8 cellular contexts compared by ENCODE assay signal in genomic region chr5:38556599-38557308, GRCh38. TPM values are rescaled to one million over a fixed set of nuclear protein-coding genes. Genes with fewer than 3 reads are reported as not detected.
DNase-seq lines count a peak whose midpoint lies in the region; ATAC-seq, FAIRE-seq and TF ChIP-seq lines count a peak whose summit lies in the region.

Gene LIFR, minus strand, starts transcription at chr5:38556646. Its CDS starts 25,999 bp downstream, at chr5:38530647.

- no peaks in the 10 kb centered on the region for H3F3A ChIP-seq in smooth muscle cell (ENCODE audit: low read depth)

- H3K27ac Mint-ChIP-seq in CD8-positive, alpha-beta T cell: no peak within 1 kb of the TSS

- peak within 1 kb of the TSS; percentile 93 for H2AFZ ChIP-seq in smooth muscle cell (ENCODE audit: low read depth)

- H3K4me3 ChIP-seq in CD8-positive, alpha-beta T cell (ENCODE audit: low read depth, low read length): peak within 1 kb of the TSS; percentile 48
- H3K4me3 ChIP-seq in coronary artery: peak within 1 kb of the TSS; percentile 84
- H3K4me3 ChIP-seq in kidney (ENCODE audit: low read length in 2 of 2): peak within 1 kb of the TSS; percentile 87 to 96
- H3K4me3 ChIP-seq in smooth muscle cell: peak within 1 kb of the TSS; percentile 78

- WGBS in smooth muscle cell (ENCODE audit: low lambda C conversion rate): under 1% methylated on average over 66 of the region's 88 CpGs

- H3K27me3 ChIP-seq in CD8-positive, alpha-beta T cell (ENCODE audit: insufficient read depth, low read length): peaks cover 15% of the 10 kb centered on the region
- H3K27me3 ChIP-seq in smooth muscle cell (ENCODE audit: low read depth): no peaks in the 10 kb centered on the region

- H3K79me2 ChIP-seq in smooth muscle cell (ENCODE audit: low read depth): peaks cover 23% of the 10 kb centered on the region

- peak within 1 kb of the TSS; percentile 82 for H3K4me3 Mint-ChIP-seq in CD8-positive, alpha-beta T cell

- H3K9me3 Mint-ChIP-seq in CD8-positive, alpha-beta T cell: no peaks in the 10 kb centered on the region

- no peaks in the 10 kb centered on the region for H3K36me3 ChIP-seq in CD8-positive, alpha-beta T cell (ENCODE audit: insufficient read depth, low read length)
- H3K36me3 ChIP-seq in kidney (ENCODE audit: control insufficient read depth in 1 of 2, insufficient read depth in 2 of 2, low read length in 2 of 2): no peaks in the 10 kb centered on the region
- no peaks in the 10 kb centered on the region for H3K36me3 ChIP-seq in smooth muscle cell (ENCODE audit: low read depth)

- H3K4me1 Mint-ChIP-seq in CD8-positive, alpha-beta T cell (ENCODE audit: low read depth): peaks cover 15% of the 10 kb centered on the region

- H3K4me1 ChIP-seq in CD8-positive, alpha-beta T cell (ENCODE audit: insufficient read depth, low read length): peaks cover 7% of the 10 kb centered on the region
- H3K4me1 ChIP-seq in kidney (ENCODE audit: control insufficient read depth in 1 of 2, insufficient read depth in 1 of 2, low read depth in 1 of 2, low read length in 2 of 2) (peaks cover 5 to 15% of the 10 kb centered on the region in 2 donors), smooth muscle cell (ENCODE audit: low read depth) (peaks cover 11% of the 10 kb centered on the region)

- POLR2A ChIA-PET in CD8-positive, alpha-beta T cell (lab: Charles Lee): no interaction called here

- CTCF ChIA-PET in CD8-positive, alpha-beta T cell (lab: Charles Lee): no interaction called here

- TF ChIP-seq CTCF in CD8-positive, alpha-beta T cell (IDR thresholded peaks at IDR 0.05): no peak
- TF ChIP-seq CTCF in coronary artery (IDR thresholded peaks at IDR 0.05): no peak
- no peak for TF ChIP-seq CTCF in kidney (IDR thresholded peaks at IDR 0.05; ENCODE audit: borderline replicate concordance, extremely low read depth, insufficient read depth)
- TF ChIP-seq CTCF in smooth muscle cell (IDR thresholded peaks at IDR 0.05; ENCODE audit: borderline replicate concordance, insufficient read depth, poor library complexity, severe bottlenecking): no peak

- peaks cover 9% of the 10 kb centered on the region for H4K20me1 ChIP-seq in smooth muscle cell (ENCODE audit: low read depth)

- peak in 4 of 7 experiments; percentile 10 to 23 (median 12) for DNase-seq in CD8-positive, alpha-beta T cell
- DNase-seq in NCI-H1417 treated with DMSO at 0.1 percent for 48 hours (lab: John Stamatoyannopoulos, UW): peak; percentile 57
- DNase-seq in activated CD4-positive, alpha-beta T cell treated with anti-CD3 and anti-CD28 coated beads for 4 hours: peak; percentile 10 to 33
- DNase-seq in coronary artery (ENCODE audit: low spot score): peak; percentile 84
- DNase-seq in kidney: peak; percentile 95
- DNase-seq in smooth muscle cell (lab: John Stamatoyannopoulos, UW; ENCODE audit: unreplicated experiment): peak; percentile 52

- intact Hi-C loops in CD8-positive, alpha-beta T cell (cut with DNase I, micrococcal nuclease): no loop called here
- intact Hi-C loops in kidney (cut with DNase I): no loop called here

- no peak within 1 kb of the TSS for H3K27ac ChIP-seq in CD8-positive, alpha-beta T cell (ENCODE audit: low read depth, low read length)
- H3K27ac ChIP-seq in coronary artery: peak within 1 kb of the TSS; percentile 92 to 96
- peak within 1 kb of the TSS; percentile 96 to 97 for H3K27ac ChIP-seq in kidney (ENCODE audit: low read depth in 2 of 2, low read length in 2 of 2)
- peak within 1 kb of the TSS; percentile 71 for H3K27ac ChIP-seq in smooth muscle cell (ENCODE audit: low read depth)

- no peaks in the 10 kb centered on the region for H3K9me3 ChIP-seq in CD8-positive, alpha-beta T cell (ENCODE audit: low read length)
- H3K9me3 ChIP-seq in kidney (ENCODE audit: control insufficient read depth in 1 of 2, low read length in 2 of 2) (no peaks in the 10 kb centered on the region), smooth muscle cell (replicated peaks; ENCODE audit: low read depth) (no peaks in the 10 kb centered on the region)

- H3K9ac ChIP-seq in kidney (ENCODE audit: low read length in 2 of 2) (peak within 1 kb of the TSS; percentile 86 to 90), smooth muscle cell (ENCODE audit: low read depth) (peak within 1 kb of the TSS; percentile 70)

- ATAC-seq in CD8-positive, alpha-beta T cell: peak; percentile 26
- peak; percentile 56 for ATAC-seq in GM21619 (IDR thresholded peaks at IDR 0.05; ENCODE audit: unreplicated experiment)
- no peak for ATAC-seq in HG02623 (IDR thresholded peaks at IDR 0.05; ENCODE audit: unreplicated experiment)

- H3K36me3 Mint-ChIP-seq in CD8-positive, alpha-beta T cell: no peaks in the 10 kb centered on the region

- no peak for FAIRE-seq in kidney (lab: Jason Lieb, UNC)

- H3K27me3 Mint-ChIP-seq in CD8-positive, alpha-beta T cell (ENCODE audit: low read depth): peaks cover 52% of the 10 kb centered on the region

- H3K4me2 ChIP-seq in smooth muscle cell: peak within 1 kb of the TSS; percentile 97

RNA-seq across cellular contexts. Expression of gene LIFR, which starts in this region (rescaled TPM):
- not detected for total RNA-seq in CD8-positive, alpha-beta T cell
- total RNA-seq in kidney (90.1 TPM), smooth muscle cell (29.2 and 38.9 TPM in 2 replicates)
- polyA plus RNA-seq in kidney (ENCODE audit: insufficient read depth, low read depth, low replicate concordance) (8.5 TPM), smooth muscle cell (14.3 and 17.7 TPM in 2 replicates)

Comparison
In these comparisons a context has a peak if more than half of its experiments do, and no peak if none do; other contexts are left out.
1. RNA of gene LIFR (total RNA-seq): 90.1 TPM in kidney (single experiment) and 29.2 to 38.9 TPM in smooth muscle cell; not detected in CD8-positive, alpha-beta T cell; every median in the first group is over 10 times any median in the second.
2. Peak in DNase-seq, ATAC-seq and H3K4me3 ChIP-seq in CD8-positive, alpha-beta T cell; RNA of the gene not detected or under 1 TPM.
3. DNase-seq: peak in every context shown above with its lines; median percentile 95 in kidney; 84 in coronary artery; 57 in NCI-H1417 treated with DMSO at 0.1 percent for 48 hours; 52 in smooth muscle cell; 22 in activated CD4-positive, alpha-beta T cell treated with anti-CD3 and anti-CD28 coated beads for 4 hours; 12 in CD8-positive, alpha-beta T cell.
4. Peak in every context shown above with its lines, with median percentiles within 50 percentile points of each other: H3K4me3 ChIP-seq.